ENCODE assay signal across 20 cellular contexts in the genomic region with DNA sequence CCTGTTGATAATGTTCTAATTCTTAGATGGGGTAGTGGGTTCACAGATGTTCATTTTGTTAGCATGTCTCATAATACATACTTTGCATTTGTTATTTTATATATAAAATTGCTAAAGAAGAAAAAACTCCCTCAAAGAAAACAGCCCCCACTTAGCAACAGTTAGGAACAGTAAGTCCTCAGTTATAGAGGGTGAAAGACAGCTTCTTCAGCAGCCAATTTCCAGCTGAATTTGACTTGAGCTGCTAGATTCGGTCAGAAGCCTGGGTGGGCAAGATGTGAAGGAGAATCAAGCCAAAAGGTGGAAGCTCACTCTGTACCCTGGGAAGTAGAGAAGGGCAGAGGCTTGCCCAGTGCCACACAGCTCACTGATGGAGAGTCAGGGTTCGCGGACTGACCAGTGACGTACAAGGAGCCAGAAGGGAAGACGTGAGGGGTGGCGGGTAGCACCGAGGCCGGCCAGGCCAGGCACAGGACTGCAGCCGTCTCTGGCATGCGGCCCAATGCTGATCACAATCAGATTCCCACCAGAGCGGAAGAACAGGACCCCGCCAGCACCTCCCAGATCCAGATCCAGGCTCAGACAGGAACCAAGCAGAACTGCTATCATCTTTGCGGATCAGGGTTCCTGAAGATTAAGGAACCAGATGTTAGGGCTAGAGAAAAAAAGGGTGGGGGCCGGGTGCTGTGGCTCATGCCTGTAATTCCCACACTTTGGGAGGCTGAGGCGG. TPM values are rescaled to one million over a fixed set of nuclear protein-coding genes. Genes with fewer than 3 reads are reported as not detected.
A peak's percentile ranks its signal among the peaks of the same experiment; 100 is the strongest.
DNase-seq lines count a peak whose midpoint lies in the region; ATAC-seq, FAIRE-seq and TF ChIP-seq lines count a peak whose summit lies in the region.
"Had no signal": no experiment of that assay in that cellular context is flagged by ENCODE, and none has a peak within 500 bp of the region (broad histone marks: within the 10 kb centered on the region; RNA-seq: fewer than 3 reads in every experiment).

No MANE protein-coding gene starts in this region.

- peaks cover 27% of the 10 kb centered on the region for H3K4me1 Mint-ChIP-seq in dendritic cell treated with granulocyte-macrophage colony-stimulating factor and Interleukin-4, amounts not matched to agents 40 ng/mL and 50 ng/mL, for 4 days (ENCODE audit: low read depth)
- no peaks in the 10 kb centered on the region for H3K4me1 Mint-ChIP-seq in CD4-positive, alpha-beta T cell (ENCODE audit: low read depth)

- intact Hi-C loops in dendritic cell treated with granulocyte-macrophage colony-stimulating factor and Interleukin-4, amounts not matched to agents 40 ng/mL and 50 ng/mL, for 4 days (cut with micrococcal nuclease): no loop called here
- intact Hi-C loops in kidney (cut with DNase I) (no loop called here), posterior vena cava (cut with DNase I) (no loop called here)
- intact Hi-C loops in CD4-positive, alpha-beta T cell (cut with DNase I, micrococcal nuclease): no loop called here

- H3K9me3 Mint-ChIP-seq in dendritic cell treated with granulocyte-macrophage colony-stimulating factor and Interleukin-4, amounts not matched to agents 40 ng/mL and 50 ng/mL, for 4 days: no peaks in the 10 kb centered on the region
- no peaks in the 10 kb centered on the region for H3K9me3 Mint-ChIP-seq in CD4-positive, alpha-beta T cell
- H3K9me3 Mint-ChIP-seq: activated naive CD4-positive, alpha-beta T cell treated with anti-CD3 and anti-CD28 coated beads for 36 hours; stimulated activated naive CD8-positive, alpha-beta T cell treated with anti-CD3 and anti-CD28 coated beads, Interleukin-15, amount 100 ng/mL, for 72 hours had no signal

- peaks cover 5% of the 10 kb centered on the region for H3K27me3 Mint-ChIP-seq in dendritic cell treated with granulocyte-macrophage colony-stimulating factor and Interleukin-4, amounts not matched to agents 40 ng/mL and 50 ng/mL, for 4 days
- no peaks in the 10 kb centered on the region for H3K27me3 Mint-ChIP-seq in CD4-positive, alpha-beta T cell
- H3K27me3 Mint-ChIP-seq: stimulated activated naive CD8-positive, alpha-beta T cell treated with anti-CD3 and anti-CD28 coated beads, Interleukin-15, amount 100 ng/mL, for 72 hours had no signal

- FAIRE-seq in kidney (lab: Jason Lieb, UNC): no peak
- FAIRE-seq: GM12891 had no signal

- no peak for TF ChIP-seq CTCF in kidney (IDR thresholded peaks at IDR 0.05; ENCODE audit: borderline replicate concordance, extremely low read depth, insufficient read depth)
- TF ChIP-seq CTCF in CD4-positive, alpha-beta T cell (IDR thresholded peaks at IDR 0.05): no peak

- H3K27me3 ChIP-seq in CD4-positive, alpha-beta T cell (ENCODE audit: control insufficient read depth, insufficient read depth, low read length): no peaks in the 10 kb centered on the region
- H3K27me3 ChIP-seq: dorsolateral prefrontal cortex, esophagus muscularis mucosa had no signal

- CTCF ChIA-PET in CD4-positive, alpha-beta T cell (lab: Charles Lee): interaction anchor here (0.7 kb wide), 1 partner anchor 11 kb away, joined by 4 read pairs; no protein-coding TSS in a partner anchor

- no peak for ATAC-seq in CD4-positive, alpha-beta T cell (ENCODE audit: poor library complexity)
- no peak for ATAC-seq in HG03457 (IDR thresholded peaks at IDR 0.05; ENCODE audit: unreplicated experiment)
- ATAC-seq: stimulated activated naive CD8-positive, alpha-beta T cell treated with anti-CD3 and anti-CD28 coated beads, Interleukin-15, amount 100 ng/mL, for 72 hours had no signal

- H3K27ac Mint-ChIP-seq in dendritic cell treated with granulocyte-macrophage colony-stimulating factor and Interleukin-4, amounts not matched to agents 40 ng/mL and 50 ng/mL, for 4 days: peak overlapping the region; percentile 60
- H3K27ac Mint-ChIP-seq in CD4-positive, alpha-beta T cell: no peak overlapping the region
- H3K27ac Mint-ChIP-seq: activated naive CD4-positive, alpha-beta T cell treated with anti-CD3 and anti-CD28 coated beads for 36 hours had no signal

- H3K27ac ChIP-seq in kidney (ENCODE audit: low read depth in 2 of 2, low read length in 2 of 2): peak overlapping the region; percentile 33 to 85
- H3K27ac ChIP-seq in CD4-positive, alpha-beta T cell (ENCODE audit: low read depth, low read length): no peak overlapping the region
- H3K27ac ChIP-seq: prostate gland had no signal

- no peaks in the 10 kb centered on the region for H3K9me3 ChIP-seq in kidney (ENCODE audit: control insufficient read depth in 1 of 2, low read length in 2 of 2)
- H3K9me3 ChIP-seq in CD4-positive, alpha-beta T cell (ENCODE audit: control insufficient read depth, low read length): no peaks in the 10 kb centered on the region
- H3K9me3 ChIP-seq: esophagus muscularis mucosa, prostate gland had no signal

- peaks cover 0 to 5% of the 10 kb centered on the region in 2 donors for H3K4me1 ChIP-seq in kidney (ENCODE audit: control insufficient read depth in 1 of 2, insufficient read depth in 1 of 2, low read depth in 1 of 2, low read length in 2 of 2)
- H3K4me1 ChIP-seq: prostate gland had no signal

- DNase-seq in ELF-1 (ENCODE audit: low read depth, low spot score) (peak; percentile 78), kidney (peak; percentile 87), posterior vena cava (ENCODE audit: low spot score) (peak; percentile 89), AML-193 (lab: John Stamatoyannopoulos, UW) (no peak), SW480 (ENCODE audit: low spot score) (no peak)
- DNase-seq in CD4-positive, alpha-beta T cell: no peak
- DNase-seq: activated CD4-positive, alpha-beta T cell treated with anti-CD3 and anti-CD28 coated beads, Interleukin-2, amount 50 U/mL, for 1 hour; activated naive CD4-positive, alpha-beta T cell treated with anti-CD3 and anti-CD28 coated beads for 36 hours; activated T-cell treated with anti-CD3 and anti-CD28 coated beads for 4 hours; dorsolateral prefrontal cortex; GOT3; NCI-H146; NCI-H345; stimulated activated CD4-positive, alpha-beta T cell treated with anti-CD3 and anti-CD28 coated beads, Interleukin-15, amount 100 ng/mL, for 24 hours; stimulated activated naive CD8-positive, alpha-beta T cell treated with anti-CD3 and anti-CD28 coated beads, Interleukin-15, amount 100 ng/mL, for 72 hours had no signal

- H3K36me3 ChIP-seq in kidney (ENCODE audit: control insufficient read depth in 1 of 2, insufficient read depth in 2 of 2, low read length in 2 of 2): no peaks in the 10 kb centered on the region
- H3K36me3 ChIP-seq: esophagus muscularis mucosa, prostate gland had no signal

- no peak overlapping the region for H3K9ac ChIP-seq in kidney (ENCODE audit: low read length in 2 of 2)

- H3K36me3 Mint-ChIP-seq in dendritic cell treated with granulocyte-macrophage colony-stimulating factor and Interleukin-4, amounts not matched to agents 40 ng/mL and 50 ng/mL, for 4 days (ENCODE audit: low read depth): no peaks in the 10 kb centered on the region
- no peaks in the 10 kb centered on the region for H3K36me3 Mint-ChIP-seq in CD4-positive, alpha-beta T cell (ENCODE audit: low read depth)

- H3K4me3 Mint-ChIP-seq in dendritic cell treated with granulocyte-macrophage colony-stimulating factor and Interleukin-4, amounts not matched to agents 40 ng/mL and 50 ng/mL, for 4 days: peak overlapping the region; percentile 7
- no peak overlapping the region for H3K4me3 Mint-ChIP-seq in CD4-positive, alpha-beta T cell
- H3K4me3 Mint-ChIP-seq: activated naive CD4-positive, alpha-beta T cell treated with anti-CD3 and anti-CD28 coated beads for 36 hours; stimulated activated naive CD8-positive, alpha-beta T cell treated with anti-CD3 and anti-CD28 coated beads, Interleukin-15, amount 100 ng/mL, for 72 hours had no signal

- no peak overlapping the region for H3K4me3 ChIP-seq in kidney (ENCODE audit: low read length in 2 of 2)
- H3K4me3 ChIP-seq: dorsolateral prefrontal cortex, esophagus muscularis mucosa, prostate gland had no signal

- POLR2A ChIA-PET in CD4-positive, alpha-beta T cell (lab: Charles Lee): no interaction called here

RNA-seq across cellular contexts. Expression of gene VWF, which starts 30.4 kb away (rescaled TPM):
- 183 TPM for total RNA-seq in kidney
- polyA plus RNA-seq in kidney (ENCODE audit: insufficient read depth, low read depth, low replicate concordance): 9.6 TPM
- total RNA-seq in posterior vena cava: 100 to 1,000 TPM; 366 to 375 TPM
- total RNA-seq in CD4-positive, alpha-beta T cell: under 1 TPM in 1 of 2 experiments, not detected in 1; 0.20 TPM
- total RNA-seq: activated naive CD4-positive, alpha-beta T cell treated with anti-CD3 and anti-CD28 coated beads for 36 hours had no signal

RNA-seq across cellular contexts. Expression of gene CD9, which starts 45.3 kb away (rescaled TPM):
- total RNA-seq in kidney (421 TPM), posterior vena cava (100 to 1,000 TPM; 248 to 281 TPM)
- 301 TPM for polyA plus RNA-seq in kidney (ENCODE audit: insufficient read depth, low read depth, low replicate concordance)
- total RNA-seq in CD4-positive, alpha-beta T cell: under 1 TPM; 0.36 to 0.66 TPM

Comparison
In these comparisons a context has a peak if more than half of its experiments do, and no peak if none do; other contexts are left out.
1. DNase-seq: peak in ELF-1 (single experiment), kidney (single experiment) and posterior vena cava (single experiment); none in CD4-positive, alpha-beta T cell (0 of 10), AML-193 (0 of 2) and SW480 (single experiment).
2. RNA of gene VWF, which starts 30.4 kb away (total RNA-seq): 366 to 375 TPM in posterior vena cava and 183 TPM in kidney (single experiment); 0.20 TPM in CD4-positive, alpha-beta T cell; every median in the first group is over 100 times any median in the second.
3. RNA of gene CD9, which starts 45.3 kb away (total RNA-seq): 421 TPM in kidney (single experiment) and 248 to 281 TPM in posterior vena cava; 0.36 to 0.66 TPM in CD4-positive, alpha-beta T cell; every median in the first group is over 100 times any median in the second.